In the genomic region with DNA sequence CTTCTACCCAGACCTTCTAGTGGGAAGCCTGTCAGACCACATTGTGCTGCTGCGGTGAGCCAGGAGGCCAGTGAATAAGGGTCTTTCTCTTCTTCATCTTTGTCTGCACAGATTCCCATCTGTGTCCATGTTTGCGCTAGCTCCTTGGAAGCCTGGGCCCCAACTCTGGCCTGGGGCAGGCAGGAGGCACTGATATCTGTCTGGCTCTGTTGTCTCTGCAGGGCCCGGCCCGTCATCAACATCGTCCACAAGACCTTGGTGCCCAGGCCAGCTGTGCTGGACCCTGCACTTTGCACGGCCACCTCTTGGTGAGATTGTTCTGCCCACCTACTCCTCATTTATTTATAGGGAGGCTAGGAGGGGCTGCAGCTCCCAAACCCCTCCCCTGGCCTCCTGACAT, we compare ENCODE assay signal across 23 cellular contexts. TPM values are rescaled to one million over a fixed set of nuclear protein-coding genes. Genes with fewer than 3 reads are reported as not detected.
A peak's percentile ranks its signal among the peaks of the same experiment; 100 is the strongest.
DNase-seq lines count a peak whose midpoint lies in the region; ATAC-seq and TF ChIP-seq lines count a peak whose summit lies in the region.
"Had no signal": no experiment of that assay in that cellular context is flagged by ENCODE, and none has a peak within 500 bp of the region (broad histone marks: within the 10 kb centered on the region; RNA-seq: fewer than 3 reads in every experiment).

No MANE protein-coding gene starts in this region.

- 97% methylated on average over 6 of the region's 6 CpGs for WGBS in mammary epithelial cell (ENCODE audit: low coverage, missing lambda C conversion rate)

- intact Hi-C loops in MCF 10A (cut with micrococcal nuclease): no loop called here
- intact Hi-C loops in mammary epithelial cell (cut with micrococcal nuclease): no loop called here
- intact Hi-C loops in tibial artery (cut with DNase I; ENCODE audit: low total_unique reads): no loop called here
- intact Hi-C loops in naive thymus-derived CD4-positive, alpha-beta T cell (cut with micrococcal nuclease): no loop called here

- H3K27me3 Mint-ChIP-seq in MCF 10A (ENCODE audit: insufficient read depth, unreplicated experiment): no peaks in the 10 kb centered on the region
- no peaks in the 10 kb centered on the region for H3K27me3 Mint-ChIP-seq in effector memory CD8-positive, alpha-beta T cell
- H3K27me3 Mint-ChIP-seq in naive thymus-derived CD4-positive, alpha-beta T cell: no peaks in the 10 kb centered on the region
- no peaks in the 10 kb centered on the region for H3K27me3 Mint-ChIP-seq in T-helper 2 cell treated with Interferon-gamma antibody and Interleukin-4, amounts not matched to agents 5 μg/mL and 100 μg/mL, for 36 hours (ENCODE audit: low read depth)
- H3K27me3 Mint-ChIP-seq: B cell; CD4-positive, CD25-positive, alpha-beta regulatory T cell had no signal

- H3K4me3 Mint-ChIP-seq in MCF 10A (ENCODE audit: unreplicated experiment): no peak overlapping the region
- no peak overlapping the region for H3K4me3 Mint-ChIP-seq in effector memory CD8-positive, alpha-beta T cell
- no peak overlapping the region for H3K4me3 Mint-ChIP-seq in naive thymus-derived CD4-positive, alpha-beta T cell
- no peak overlapping the region for H3K4me3 Mint-ChIP-seq in T-helper 2 cell treated with Interferon-gamma antibody and Interleukin-4, amounts not matched to agents 5 μg/mL and 100 μg/mL, for 36 hours
- H3K4me3 Mint-ChIP-seq: B cell; CD4-positive, CD25-positive, alpha-beta regulatory T cell; CD8-positive, alpha-beta T cell; H9 had no signal

- no peak overlapping the region for H3K27ac ChIP-seq in mammary epithelial cell (ENCODE audit: insufficient read depth, low read depth, low read length)
- H3K27ac ChIP-seq in RWPE2 (ENCODE audit: poor library complexity, severe bottlenecking): peak overlapping the region; percentile 100
- H3K27ac ChIP-seq in tibial artery: peak overlapping the region; percentile 3 to 23
- no peak overlapping the region for H3K27ac ChIP-seq in naive thymus-derived CD4-positive, alpha-beta T cell (ENCODE audit: low read depth, low read length)
- H3K27ac ChIP-seq: 22Rv1, BLaER1, C4-2B, GM23248 had no signal

- peaks cover under 1% of the 10 kb centered on the region for H3K4me1 Mint-ChIP-seq in MCF 10A (ENCODE audit: insufficient read depth, unreplicated experiment)
- H3K4me1 Mint-ChIP-seq in effector memory CD8-positive, alpha-beta T cell (ENCODE audit: low read depth in 2 of 2): no peaks in the 10 kb centered on the region
- peaks cover 0 to 5% (median 0%) of the 10 kb centered on the region in 7 donors for H3K4me1 Mint-ChIP-seq in naive thymus-derived CD4-positive, alpha-beta T cell
- H3K4me1 Mint-ChIP-seq in T-helper 2 cell treated with Interferon-gamma antibody and Interleukin-4, amounts not matched to agents 5 μg/mL and 100 μg/mL, for 36 hours (ENCODE audit: low read depth): peaks cover 2% of the 10 kb centered on the region
- H3K4me1 Mint-ChIP-seq: B cell had no signal

- H3K27ac Mint-ChIP-seq in MCF 10A (ENCODE audit: low read depth, unreplicated experiment): peak overlapping the region; percentile 19
- H3K27ac Mint-ChIP-seq in effector memory CD8-positive, alpha-beta T cell: peak overlapping the region; percentile 38 to 44
- peak overlapping the region in 1 of 9 donors; percentile 32 for H3K27ac Mint-ChIP-seq in naive thymus-derived CD4-positive, alpha-beta T cell
- H3K27ac Mint-ChIP-seq in T-helper 2 cell treated with Interferon-gamma antibody and Interleukin-4, amounts not matched to agents 5 μg/mL and 100 μg/mL, for 36 hours: no peak overlapping the region
- H3K27ac Mint-ChIP-seq: B cell; CD8-positive, alpha-beta T cell; H9 had no signal

- H3K4me1 ChIP-seq in mammary epithelial cell (ENCODE audit: insufficient read depth, low read length) (no peaks in the 10 kb centered on the region), RWPE2 (ENCODE audit: insufficient read depth, poor library complexity, severe bottlenecking) (no peaks in the 10 kb centered on the region), tibial artery (peaks cover 0 to 7% (median 5%) of the 10 kb centered on the region in 4 donors)
- no peaks in the 10 kb centered on the region for H3K4me1 ChIP-seq in naive thymus-derived CD4-positive, alpha-beta T cell (ENCODE audit: control insufficient read depth in 2 of 2, insufficient read depth in 2 of 2, low read length in 2 of 2)
- H3K4me1 ChIP-seq: BLaER1, Caco-2 had no signal

- H4K20me1 ChIP-seq in mammary epithelial cell (ENCODE audit: insufficient read depth, low read length): peaks cover 6% of the 10 kb centered on the region
- H4K20me1 ChIP-seq: BLaER1 had no signal

- no TSS peak for BruUV-seq in MCF 10A (replicated peaks; lab: Mats Ljungman, UMichigan)
- no TSS peak for BruUV-seq in mammary epithelial cell (replicated peaks; lab: Mats Ljungman, UMichigan)

- dilution Hi-C loops in mammary epithelial cell (cut with HindIII; ENCODE audit: low sequenced_read_pairs): loop anchor here (10.0 kb wide), 1 partner anchor 79 kb away; a partner anchor contains a TSS

- no peak overlapping the region for H3K4me3 ChIP-seq in mammary epithelial cell (replicated peaks in 1 of 3; ENCODE audit: insufficient read depth in 1 of 3, low read depth in 2 of 3, low read length in 3 of 3)
- no peak overlapping the region for H3K4me3 ChIP-seq in RWPE2 (ENCODE audit: severe bottlenecking)
- no peak overlapping the region for H3K4me3 ChIP-seq in tibial artery
- H3K4me3 ChIP-seq in naive thymus-derived CD4-positive, alpha-beta T cell (ENCODE audit: low read length): no peak overlapping the region
- H3K4me3 ChIP-seq: BLaER1, GM12878, GM23248 had no signal

- H3K9me3 Mint-ChIP-seq in MCF 10A (ENCODE audit: unreplicated experiment): no peaks in the 10 kb centered on the region
- no peaks in the 10 kb centered on the region for H3K9me3 Mint-ChIP-seq in effector memory CD8-positive, alpha-beta T cell
- peaks cover 0 to 4% (median 0%) of the 10 kb centered on the region in 11 donors for H3K9me3 Mint-ChIP-seq in naive thymus-derived CD4-positive, alpha-beta T cell
- H3K9me3 Mint-ChIP-seq in T-helper 2 cell treated with Interferon-gamma antibody and Interleukin-4, amounts not matched to agents 5 μg/mL and 100 μg/mL, for 36 hours: no peaks in the 10 kb centered on the region
- H3K9me3 Mint-ChIP-seq: CD8-positive, alpha-beta T cell had no signal

- ATAC-seq in RWPE2 (ENCODE audit: low read depth): no peak
- ATAC-seq in effector memory CD8-positive, alpha-beta T cell (replicated peaks): no peak
- no peak for ATAC-seq in naive thymus-derived CD4-positive, alpha-beta T cell
- ATAC-seq: CD8-positive, alpha-beta T cell; GM12878; HCT116 had no signal

- in situ Hi-C loops in mammary epithelial cell (cut with MboI; ENCODE audit: low sequenced_read_pairs in 2 of 2): no loop called here

- H3K27me3 ChIP-seq in mammary epithelial cell (ENCODE audit: insufficient read depth, low read length) (no peaks in the 10 kb centered on the region), RWPE2 (ENCODE audit: insufficient read depth, poor library complexity, severe bottlenecking) (no peaks in the 10 kb centered on the region), tibial artery (no peaks in the 10 kb centered on the region)
- no peaks in the 10 kb centered on the region for H3K27me3 ChIP-seq in naive thymus-derived CD4-positive, alpha-beta T cell (ENCODE audit: control insufficient read depth in 2 of 2, insufficient read depth in 2 of 2, low read length in 2 of 2)
- H3K27me3 ChIP-seq: BLaER1 had no signal

- H3K9me3 ChIP-seq in mammary epithelial cell (replicated peaks; ENCODE audit: insufficient read depth, low read length) (no peaks in the 10 kb centered on the region), RWPE2 (ENCODE audit: severe bottlenecking) (no peaks in the 10 kb centered on the region), tibial artery (no peaks in the 10 kb centered on the region)
- H3K9me3 ChIP-seq in naive thymus-derived CD4-positive, alpha-beta T cell (ENCODE audit: control insufficient read depth in 2 of 3, low read length in 3 of 3): no peaks in the 10 kb centered on the region
- H3K9me3 ChIP-seq: Caco-2 had no signal

- POLR2A ChIA-PET in MCF 10A (lab: Yijun Ruan, JAX): interaction anchor here (0.8 to 2.0 kb wide), 6 partner anchors 10 to 20 kb away, joined by 3 to 10 read pairs (median 6); no protein-coding TSS in a partner anchor
- POLR2A ChIA-PET in naive thymus-derived CD4-positive, alpha-beta T cell (lab: Charles Lee): no interaction called here

- peaks cover 99% of the 10 kb centered on the region for H3K36me3 Mint-ChIP-seq in MCF 10A (ENCODE audit: insufficient read depth, unreplicated experiment)
- H3K36me3 Mint-ChIP-seq in effector memory CD8-positive, alpha-beta T cell (ENCODE audit: insufficient read depth): no peaks in the 10 kb centered on the region
- peaks cover 12 to 39% (median 16%) of the 10 kb centered on the region in 5 donors for H3K36me3 Mint-ChIP-seq in naive thymus-derived CD4-positive, alpha-beta T cell
- no peaks in the 10 kb centered on the region for H3K36me3 Mint-ChIP-seq in T-helper 2 cell treated with Interferon-gamma antibody and Interleukin-4, amounts not matched to agents 5 μg/mL and 100 μg/mL, for 36 hours (ENCODE audit: low read depth)

- TF ChIP-seq CTCF in MCF 10A (IDR thresholded peaks at IDR 0.05; ENCODE audit: unreplicated experiment) (no peak), mammary epithelial cell (conservative IDR thresholded peaks at IDR 0.05 in 1 of 2, IDR thresholded peaks at IDR 0.05 in 1 of 2; ENCODE audit: extremely low read depth in 1 of 2, insufficient read depth in 1 of 2, low read depth in 1 of 2, low read length in 2 of 2) (no peak), RWPE2 (IDR thresholded peaks at IDR 0.05; ENCODE audit: poor library complexity, severe bottlenecking) (no peak), tibial artery (IDR thresholded peaks at IDR 0.05) (no peak)

- no peak overlapping the region for H2AFZ ChIP-seq in mammary epithelial cell (ENCODE audit: low read depth, low read length)
- H2AFZ ChIP-seq: GM23248 had no signal

- DNase-seq in MCF 10A (ENCODE audit: unreplicated experiment) (no peak), mammary epithelial cell (no peak), RWPE2 (ENCODE audit: low spot score) (no peak), tibial artery (no peak), occipital lobe (lab: John Stamatoyannopoulos, UW) (no peak)
- DNase-seq in effector memory CD8-positive, alpha-beta T cell: no peak
- no peak for DNase-seq in naive thymus-derived CD4-positive, alpha-beta T cell
- no peak for DNase-seq in T-helper 2 cell treated with Interferon-gamma antibody and Interleukin-4, amounts not matched to agents 5 μg/mL and 100 μg/mL, for 36 hours (ENCODE audit: low spot score)
- DNase-seq: Caco-2; CD4-positive, CD25-positive, alpha-beta regulatory T cell; CD8-positive, alpha-beta T cell; DMS 273 treated with DMSO at 0.1 percent for 48 hours; DMS79; EL; GDM1; GM23248; H9 had no signal

- H3K4me2 ChIP-seq in mammary epithelial cell (ENCODE audit: insufficient read depth, low read depth, low read length): no peak overlapping the region
- H3K4me2 ChIP-seq: BLaER1 had no signal

- H3K79me2 ChIP-seq in mammary epithelial cell (ENCODE audit: insufficient read depth, low read length): peaks cover 96% of the 10 kb centered on the region

- CTCF ChIA-PET in MCF 10A (lab: Yijun Ruan, JAX) (interaction anchor here (0.6 to 2.2 kb wide), 9 partner anchors 9 to 317 kb away, joined by 3 to 15 read pairs (median 6); a partner anchor contains a TSS), mammary epithelial cell (lab: Charles Lee; ENCODE audit: low non-redundant PET) (no interaction called here)
- CTCF ChIA-PET in naive thymus-derived CD4-positive, alpha-beta T cell (lab: Charles Lee): interaction anchor here (0.7 to 2.0 kb wide), 2 partner anchors 19 to 846 kb away, joined by 4 to 9 read pairs; no protein-coding TSS in a partner anchor

- H3K36me3 ChIP-seq in mammary epithelial cell (ENCODE audit: insufficient read depth, low read length) (peaks cover 82% of the 10 kb centered on the region), RWPE2 (ENCODE audit: low read depth) (peaks cover 100% of the 10 kb centered on the region), tibial artery (peaks cover 97 to 99% (median 99%) of the 10 kb centered on the region in 3 donors)
- H3K36me3 ChIP-seq in naive thymus-derived CD4-positive, alpha-beta T cell (ENCODE audit: control insufficient read depth in 2 of 3, insufficient read depth in 3 of 3, low read length in 3 of 3): peaks cover 0 to 24% (median 0%) of the 10 kb centered on the region in 3 experiments
- H3K36me3 ChIP-seq: BLaER1 had no signal

- H3K9ac ChIP-seq in mammary epithelial cell (ENCODE audit: insufficient read depth, low read length): no peak overlapping the region
- H3K9ac ChIP-seq: BLaER1, GM23248 had no signal

RNA-seq across cellular contexts. Expression of a gene that starts 18.3 kb away (rescaled TPM):
- total RNA-seq in MCF 10A (2022) (588 and 717 TPM in 2 replicates), mammary epithelial cell (1,000 to 10,000 TPM; 1,418 to 2,030 TPM), occipital lobe (23.2 TPM)
- 1,026 TPM for polyA plus RNA-seq in mammary epithelial cell
- 2,074 TPM for polyA minus RNA-seq in mammary epithelial cell
- total RNA-seq in naive thymus-derived CD4-positive, alpha-beta T cell: 10 to 100 TPM in 2 of 5 experiments, 1 to 10 TPM in 3; 4.0 to 14.6 (median 8.6) TPM
- 1 to 10 TPM; 1.4 to 2.4 TPM for polyA plus RNA-seq in naive thymus-derived CD4-positive, alpha-beta T cell

RNA-seq across cellular contexts. Expression of a gene that starts 20.9 kb away (rescaled TPM):
- total RNA-seq in MCF 10A (2022) (9.9 and 11.2 TPM in 2 replicates), mammary epithelial cell (10 to 100 TPM; 18.2 to 24.8 TPM), occipital lobe (9.0 TPM)
- 7.7 TPM for polyA plus RNA-seq in mammary epithelial cell
- polyA minus RNA-seq in mammary epithelial cell: 13.5 TPM
- 10 to 100 TPM; 16.7 to 48.3 (median 22.5) TPM for total RNA-seq in naive thymus-derived CD4-positive, alpha-beta T cell
- 10 to 100 TPM; 37.2 to 50.4 TPM for polyA plus RNA-seq in naive thymus-derived CD4-positive, alpha-beta T cell

RNA-seq across cellular contexts. Expression of a gene that starts 55.7 kb away (rescaled TPM):
- total RNA-seq in MCF 10A (2022) (0.09 TPM in 1 of 2 replicates, not detected in the other), mammary epithelial cell (under 1 TPM; 0.12 to 0.33 TPM), occipital lobe (21.5 TPM)
- polyA plus RNA-seq in mammary epithelial cell: 0.05 TPM
- polyA minus RNA-seq in mammary epithelial cell: 0.98 TPM
- total RNA-seq in naive thymus-derived CD4-positive, alpha-beta T cell: under 1 TPM in 2 of 5 experiments, not detected in 3; 0.70 to 0.78 TPM
- polyA plus RNA-seq in naive thymus-derived CD4-positive, alpha-beta T cell: not detected

Comparison
In these comparisons a context has a peak if more than half of its experiments do, and no peak if none do; other contexts are left out.
1. H3K27ac ChIP-seq: peak in RWPE2 (single experiment) and tibial artery (2 of 2); none in mammary epithelial cell (single experiment) and naive thymus-derived CD4-positive, alpha-beta T cell (single experiment).
2. RNA of a gene that starts 18.3 kb away (total RNA-seq): 1,418 to 2,030 TPM in mammary epithelial cell and 588 to 717 TPM in MCF 10A; 23.2 TPM in occipital lobe (single experiment) and 4.0 to 14.6 TPM in naive thymus-derived CD4-positive, alpha-beta T cell; every median in the first group is over 10 times any median in the second.
3. RNA of a gene that starts 55.7 kb away (total RNA-seq): 21.5 TPM in occipital lobe (single experiment); 0.12 to 0.33 TPM in mammary epithelial cell, 0.09 TPM in MCF 10A and 0.70 to 0.78 TPM in naive thymus-derived CD4-positive, alpha-beta T cell; every median in the first group is over 10 times any median in the second.